8 cellular contexts compared by ENCODE assay signal in the genomic region with DNA sequence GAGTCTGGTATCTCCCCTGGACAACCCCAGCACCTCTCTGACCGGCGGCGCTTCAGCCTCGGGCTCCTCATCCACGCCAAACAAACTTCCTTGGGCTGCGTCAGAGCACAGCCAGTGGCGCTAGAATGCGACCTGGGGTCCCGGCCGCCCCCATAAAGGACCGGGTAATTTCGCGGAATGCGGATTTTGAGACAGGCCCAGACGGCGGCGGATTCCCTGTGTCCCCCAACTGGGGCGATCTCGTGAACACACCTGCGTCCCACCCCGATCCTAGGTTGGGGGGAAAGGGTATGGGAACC. TPM values are rescaled to one million over a fixed set of nuclear protein-coding genes. Genes with fewer than 3 reads are reported as not detected.
DNase-seq lines count a peak whose midpoint lies in the region; ATAC-seq and TF ChIP-seq lines count a peak whose summit lies in the region.

No MANE protein-coding gene starts in this region.

- H3K27ac Mint-ChIP-seq in activated T-cell treated with anti-CD3 and anti-CD28 coated beads, Interleukin-2, amount 50 U/mL, for 72 hours = no peak overlapping the region
- H3K27ac Mint-ChIP-seq in memory B cell = no peak overlapping the region
- H3K27ac Mint-ChIP-seq in type B pancreatic cell = peak overlapping the region; percentile 82

- H3K4me3 Mint-ChIP-seq in activated T-cell treated with anti-CD3 and anti-CD28 coated beads, Interleukin-2, amount 50 U/mL, for 72 hours = peak overlapping the region; percentile 90 to 91
- H3K4me3 Mint-ChIP-seq in memory B cell = peak overlapping the region; percentile 92
- H3K4me3 Mint-ChIP-seq in type B pancreatic cell = peak overlapping the region; percentile 98

- peak overlapping the region; percentile 75 to 88 (median 80) for H3K4me3 ChIP-seq in mammary epithelial cell (replicated peaks in 1 of 3; ENCODE audit: insufficient read depth in 1 of 3, low read depth in 2 of 3, low read length in 3 of 3)

- H3K27me3 ChIP-seq in mammary epithelial cell (ENCODE audit: insufficient read depth, low read length) = no peaks in the 10 kb centered on the region

- H3K27me3 Mint-ChIP-seq in activated T-cell treated with anti-CD3 and anti-CD28 coated beads, Interleukin-2, amount 50 U/mL, for 72 hours (ENCODE audit: low read depth) = peaks cover 8% of the 10 kb centered on the region
- H3K27me3 Mint-ChIP-seq in memory B cell (no peaks in the 10 kb centered on the region), type B pancreatic cell (peaks cover 3% of the 10 kb centered on the region)

- CTCF ChIA-PET in mammary epithelial cell (lab: Charles Lee; ENCODE audit: low non-redundant PET) = no interaction called here

- no peaks in the 10 kb centered on the region for H4K20me1 ChIP-seq in mammary epithelial cell (ENCODE audit: insufficient read depth, low read length)

- H3K4me1 Mint-ChIP-seq in activated T-cell treated with anti-CD3 and anti-CD28 coated beads, Interleukin-2, amount 50 U/mL, for 72 hours (ENCODE audit: low read depth) = peaks cover 42% of the 10 kb centered on the region
- H3K4me1 Mint-ChIP-seq in memory B cell = peaks cover 25% of the 10 kb centered on the region
- H3K4me1 Mint-ChIP-seq in type B pancreatic cell (ENCODE audit: unreplicated experiment) = peaks cover 57% of the 10 kb centered on the region

- dilution Hi-C loops in mammary epithelial cell (cut with HindIII; ENCODE audit: low sequenced_read_pairs) = no loop called here

- TF ChIP-seq CTCF in mammary epithelial cell (conservative IDR thresholded peaks at IDR 0.05 in 1 of 2, IDR thresholded peaks at IDR 0.05 in 1 of 2; ENCODE audit: extremely low read depth in 1 of 2, insufficient read depth in 1 of 2, low read depth in 1 of 2, low read length in 2 of 2) = no peak
- TF ChIP-seq CTCF in type B pancreatic cell (conservative IDR thresholded peaks at IDR 0.05) = no peak

- no peaks in the 10 kb centered on the region for H3K9me3 ChIP-seq in mammary epithelial cell (replicated peaks; ENCODE audit: insufficient read depth, low read length)

- intact Hi-C loops in mammary epithelial cell (cut with micrococcal nuclease) = loop anchor here (2.0 kb wide), 1 partner anchor 123 kb away; no protein-coding TSS in a partner anchor

- peaks cover 5% of the 10 kb centered on the region in 2 donors for H3K36me3 Mint-ChIP-seq in activated T-cell treated with anti-CD3 and anti-CD28 coated beads, Interleukin-2, amount 50 U/mL, for 72 hours (ENCODE audit: insufficient read depth in 2 of 2)
- H3K36me3 Mint-ChIP-seq in memory B cell (peaks cover 5% of the 10 kb centered on the region), type B pancreatic cell (peaks cover 16% of the 10 kb centered on the region)

- in situ Hi-C loops in mammary epithelial cell (cut with MboI; ENCODE audit: low sequenced_read_pairs in 2 of 2) = no loop called here

- H3K4me1 ChIP-seq in mammary epithelial cell (ENCODE audit: insufficient read depth, low read length) = peaks cover 37% of the 10 kb centered on the region

- peaks cover 66% of the 10 kb centered on the region for H3K79me2 ChIP-seq in mammary epithelial cell (ENCODE audit: insufficient read depth, low read length)

- BruUV-seq in mammary epithelial cell (replicated peaks; lab: Mats Ljungman, UMichigan) = no TSS peak

- DNase-seq in activated T-cell treated with anti-CD3 and anti-CD28 coated beads, Interleukin-2, amount 50 U/mL, for 72 hours = peak in 1 of 2 donors; percentile 11
- DNase-seq in activated T-cell treated with anti-CD3 and anti-CD28 coated beads for 4 hours = no peak
- DNase-seq in mammary epithelial cell = no peak
- DNase-seq in memory B cell (ENCODE audit: low spot score in 2 of 2) = no peak
- no peak for DNase-seq in type B pancreatic cell (ENCODE audit: extremely low spot score, unreplicated experiment)
- no peak for DNase-seq in NCI-H2227 treated with DMSO at 0.1 percent for 48 hours (lab: John Stamatoyannopoulos, UW)
- no peak for DNase-seq in GM19238 (ENCODE audit: insufficient read length, low spot score)

- H3K9me3 Mint-ChIP-seq in activated T-cell treated with anti-CD3 and anti-CD28 coated beads, Interleukin-2, amount 50 U/mL, for 72 hours = no peaks in the 10 kb centered on the region
- H3K9me3 Mint-ChIP-seq in memory B cell = no peaks in the 10 kb centered on the region
- H3K9me3 Mint-ChIP-seq in type B pancreatic cell = no peaks in the 10 kb centered on the region

- peaks cover 2% of the 10 kb centered on the region for H3K36me3 ChIP-seq in mammary epithelial cell (ENCODE audit: insufficient read depth, low read length)

- WGBS in mammary epithelial cell (ENCODE audit: low coverage, missing lambda C conversion rate) = 1% methylated on average over 14 of the region's 21 CpGs

- peak overlapping the region; percentile 82 for H2AFZ ChIP-seq in mammary epithelial cell (ENCODE audit: low read depth, low read length)

- no peak overlapping the region for H3K27ac ChIP-seq in mammary epithelial cell (ENCODE audit: insufficient read depth, low read depth, low read length)

- H3K9ac ChIP-seq in mammary epithelial cell (ENCODE audit: insufficient read depth, low read length) = peak overlapping the region; percentile 50

- no peak for ATAC-seq in activated T-cell treated with anti-CD3 and anti-CD28 coated beads, Interleukin-2, amount 50 U/mL, for 72 hours (replicated peaks in 1 of 2)
- ATAC-seq in memory B cell (ENCODE audit: low read depth) = no peak
- ATAC-seq in GM19395 (IDR thresholded peaks at IDR 0.05; ENCODE audit: unreplicated experiment) = no peak

- H3K4me2 ChIP-seq in mammary epithelial cell (ENCODE audit: insufficient read depth, low read depth, low read length) = peak overlapping the region; percentile 97

RNA-seq across cellular contexts. Expression of gene FOXP4, which starts 1.6 kb away (rescaled TPM):
- 10 to 100 TPM; 25.9 to 27.7 TPM for total RNA-seq in activated T-cell treated with anti-CD3 and anti-CD28 coated beads, Interleukin-2, amount 50 U/mL, for 72 hours
- 10 to 100 TPM in 1 of 2 donors, 1 to 10 TPM in 1; 5.0 to 19.2 TPM for total RNA-seq in mammary epithelial cell
- polyA plus RNA-seq in mammary epithelial cell = 5.7 TPM
- 8.4 TPM for polyA minus RNA-seq in mammary epithelial cell
- total RNA-seq in type B pancreatic cell (ENCODE audit: low replicate concordance) = 62.2 and 100 TPM in 2 replicates
